Comparison of ENCODE assay signal across 26 cellular contexts in the genomic region with DNA sequence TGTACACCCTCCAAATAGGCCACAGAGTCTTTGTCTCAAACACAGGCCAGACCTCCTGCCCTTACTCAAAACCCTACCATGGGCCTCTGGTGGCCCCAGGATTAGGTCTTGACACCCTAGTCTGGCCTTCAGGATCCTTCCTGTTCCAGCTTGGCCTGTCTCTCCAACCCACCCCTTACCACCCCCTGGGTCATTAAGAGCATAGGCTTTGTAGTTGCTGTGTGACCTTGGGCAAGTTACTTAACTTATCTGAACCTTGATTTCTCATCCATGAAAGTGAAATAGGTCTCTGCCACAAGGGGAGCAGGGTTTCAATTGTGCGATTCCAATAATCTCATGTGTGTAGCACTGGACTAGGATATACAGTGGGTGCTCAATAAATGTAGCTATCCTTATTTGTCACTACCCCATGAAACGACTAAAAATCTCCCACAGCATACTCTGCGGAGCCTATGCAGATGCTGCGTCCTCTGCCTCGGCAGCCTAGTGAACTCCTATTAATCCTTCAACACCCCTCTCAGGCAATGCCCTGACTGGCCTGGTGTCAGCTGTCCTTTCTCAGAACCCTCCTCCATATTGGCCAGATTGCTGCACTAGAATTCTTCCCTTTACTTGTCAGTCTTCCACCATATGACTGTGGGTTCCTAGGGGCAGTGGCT. TPM values are rescaled to one million over a fixed set of nuclear protein-coding genes. Genes with fewer than 3 reads are reported as not detected.
"Had no signal": no experiment of that assay in that cellular context is flagged by ENCODE, and none has a peak within 500 bp of the region (broad histone marks: within the 10 kb centered on the region; RNA-seq: fewer than 3 reads in every experiment).

No MANE protein-coding gene starts in this region.

- DNase-seq: activated B cell treated with CpG ODN at 0.5 μM for 24 hours; activated CD4-positive, alpha-beta T cell treated with anti-CD3 and anti-CD28 coated beads for 1 hour; activated CD4-positive, alpha-beta T cell treated with anti-CD3 and anti-CD28 coated beads, Interleukin-2, amount 10 ng/mL, durations not matched to agents 24 days and 14 days; activated CD4-positive, alpha-beta T cell treated with anti-CD3 and anti-CD28 coated beads, Interleukin-2, amount 50 U/mL, for 48 hours; activated CD8-positive, alpha-beta memory T cell treated with anti-CD3 and anti-CD28 coated beads, Interleukin-2, amount 10 ng/mL, durations not matched to agents 7 days and 5 days; activated effector memory CD4-positive, alpha-beta T cell treated with Interleukin-2 at 50 U/mL for 16 hours; activated naive CD4-positive, alpha-beta T cell; activated T-cell treated with anti-CD3 and anti-CD28 coated beads, Interleukin-2, amount 50 U/mL, for 24 hours; amygdala; brain microvascular endothelial cell; Karpas-422; MM.1S; NCI-H1105; NCI-H1436 treated with DMSO at 0.1 percent for 48 hours; NCI-H187; NCI-H2081; NCI-H510A treated with DMSO at 0.1 percent for 48 hours; PC-3; SIG-M5 had no signal

- FAIRE-seq: astrocyte, TTC549 had no signal

- H3K4me1 Mint-ChIP-seq: activated CD4-positive, alpha-beta T cell treated with anti-CD3 and anti-CD28 coated beads, Interleukin-2, amount 10 ng/mL, durations not matched to agents 24 days and 14 days had no signal

- H3K27me3 Mint-ChIP-seq: activated naive CD8-positive, alpha-beta T cell; activated T-cell treated with anti-CD3 and anti-CD28 coated beads, Interleukin-2, amount 50 U/mL, for 24 hours had no signal

- ATAC-seq: activated CD8-positive, alpha-beta memory T cell treated with anti-CD3 and anti-CD28 coated beads, Interleukin-2, amount 10 ng/mL, durations not matched to agents 7 days and 5 days; PC-3 had no signal

- H3K4me3 Mint-ChIP-seq: activated B cell treated with CpG ODN at 0.5 μM for 24 hours; activated CD4-positive, alpha-beta T cell treated with anti-CD3 and anti-CD28 coated beads, Interleukin-2, amount 10 ng/mL, durations not matched to agents 24 days and 14 days; activated CD8-positive, alpha-beta memory T cell treated with anti-CD3 and anti-CD28 coated beads, Interleukin-2, amount 10 ng/mL, durations not matched to agents 7 days and 5 days; activated naive CD8-positive, alpha-beta T cell; activated T-cell treated with anti-CD3 and anti-CD28 coated beads, Interleukin-2, amount 50 U/mL, for 24 hours; activated T-helper 1 cell treated with anti-CD3 and anti-CD28 coated beads, Interleukin-12 subunit alpha, Interleukin-12 subunit beta, Interleukin-2, Interleukin-4 antibody, amounts not matched to agents 30 ng/mL and 10 ng/mL and 1 ng/mL, durations not matched to agents 14 hours and 24 hours and 36 hours; T-helper 1 cell treated with Interleukin-12 subunit alpha and Interleukin-12 subunit beta and Interleukin-4 antibody, amounts not matched to agents 30 μg/mL and 1 μg/mL, for 36 hours had no signal

- H3K36me3 Mint-ChIP-seq: activated CD8-positive, alpha-beta memory T cell treated with anti-CD3 and anti-CD28 coated beads, Interleukin-2, amount 10 ng/mL, durations not matched to agents 7 days and 5 days; activated naive CD8-positive, alpha-beta T cell had no signal

- H3K27ac ChIP-seq: brain microvascular endothelial cell had no signal

- H3K4me3 ChIP-seq: cardiac muscle cell had no signal

- H3K9me3 Mint-ChIP-seq: activated B cell treated with CpG ODN at 0.5 μM for 24 hours; activated CD4-positive, alpha-beta T cell treated with anti-CD3 and anti-CD28 coated beads, Interleukin-2, amount 10 ng/mL, durations not matched to agents 24 days and 14 days; activated T-cell treated with anti-CD3 and anti-CD28 coated beads, Interleukin-2, amount 50 U/mL, for 24 hours; activated T-helper 1 cell treated with anti-CD3 and anti-CD28 coated beads, Interleukin-12 subunit alpha, Interleukin-12 subunit beta, Interleukin-2, Interleukin-4 antibody, amounts not matched to agents 30 ng/mL and 10 ng/mL and 1 ng/mL, durations not matched to agents 14 hours and 24 hours and 36 hours; T-helper 1 cell treated with Interleukin-12 subunit alpha and Interleukin-12 subunit beta and Interleukin-4 antibody, amounts not matched to agents 30 μg/mL and 1 μg/mL, for 36 hours had no signal

- H3K27me3 ChIP-seq: brain microvascular endothelial cell, cardiac muscle cell had no signal

- H3K27ac Mint-ChIP-seq: activated B cell treated with CpG ODN at 0.5 μM for 24 hours; activated CD4-positive, alpha-beta T cell treated with anti-CD3 and anti-CD28 coated beads, Interleukin-2, amount 10 ng/mL, durations not matched to agents 24 days and 14 days; activated CD8-positive, alpha-beta memory T cell treated with anti-CD3 and anti-CD28 coated beads, Interleukin-2, amount 10 ng/mL, durations not matched to agents 7 days and 5 days; activated naive CD8-positive, alpha-beta T cell; activated T-cell treated with anti-CD3 and anti-CD28 coated beads, Interleukin-2, amount 50 U/mL, for 24 hours; activated T-helper 1 cell treated with anti-CD3 and anti-CD28 coated beads, Interleukin-12 subunit alpha, Interleukin-12 subunit beta, Interleukin-2, Interleukin-4 antibody, amounts not matched to agents 30 ng/mL and 10 ng/mL and 1 ng/mL, durations not matched to agents 14 hours and 24 hours and 36 hours; T-helper 1 cell treated with Interleukin-12 subunit alpha and Interleukin-12 subunit beta and Interleukin-4 antibody, amounts not matched to agents 30 μg/mL and 1 μg/mL, for 36 hours had no signal

- H3K36me3 ChIP-seq: brain microvascular endothelial cell, cardiac muscle cell had no signal

RNA-seq across cellular contexts. Expression of gene C20orf203, which starts 48.9 kb away (rescaled TPM):
- total RNA-seq: activated B cell treated with CpG ODN at 0.5 μM for 24 hours; activated T-helper 1 cell treated with anti-CD3 and anti-CD28 coated beads, Interleukin-12 subunit alpha, Interleukin-12 subunit beta, Interleukin-2, Interleukin-4 antibody, amounts not matched to agents 30 ng/mL and 10 ng/mL and 1 ng/mL, durations not matched to agents 14 hours and 24 hours and 36 hours; astrocyte; PC-3; RPMI7951 had no signal
